In genomic region chr20:28594491-28594890, GRCh38 we compare ENCODE assay signal across 6 cellular contexts.
A peak's percentile ranks its signal among the peaks of the same experiment; 100 is the strongest.
DNase-seq lines count a peak whose midpoint lies in the region; ATAC-seq, FAIRE-seq and TF ChIP-seq lines count a peak whose summit lies in the region.
"Not testable (repeated sequence)": the region's sequence is repeated elsewhere in the genome, so short reads cannot be mapped to it uniquely, and the experiment has no call there.

No MANE protein-coding gene starts in this region.

- peaks cover 31% of the 10 kb centered on the region for H3K79me2 ChIP-seq in astrocyte (ENCODE audit: insufficient read depth, low read length)

- not testable (repeated sequence) for H3K27me3 ChIP-seq in astrocyte (ENCODE audit: insufficient read depth, low read length); endodermal cell (ENCODE audit: control insufficient read depth, insufficient read depth, low read length, poor library complexity, severe bottlenecking)

- H3K4me2 ChIP-seq in astrocyte (ENCODE audit: low read length) = not testable (repeated sequence)

- WGBS in endodermal cell (ENCODE audit: insufficient coverage in 1 of 2, insufficient read length in 1 of 2), 2 experiments = 69 to 83% methylated on average over 3 to 5 of the region's 6 CpGs

- H2AFZ ChIP-seq in astrocyte (ENCODE audit: low read depth, low read length) = not testable (repeated sequence)

- H3K27me3 Mint-ChIP-seq in WTC11 (ENCODE audit: low read depth); astrocyte (ENCODE audit: low read depth, unreplicated experiment); endodermal cell (ENCODE audit: insufficient read depth): not testable (repeated sequence)

- peaks cover 17% of the 10 kb centered on the region for H3K4me1 Mint-ChIP-seq in WTC11
- H3K4me1 Mint-ChIP-seq in astrocyte (ENCODE audit: low read depth, unreplicated experiment); endodermal cell: not testable (repeated sequence)

- not testable (repeated sequence) for TF ChIP-seq CTCF in AG10803 (conservative IDR thresholded peaks at IDR 0.05; ENCODE audit: low read length); WTC11 (IDR thresholded peaks at IDR 0.05); astrocyte (IDR thresholded peaks at IDR 0.05; ENCODE audit: insufficient read depth, low read depth, low read length); endodermal cell (conservative IDR thresholded peaks at IDR 0.05)

- DNase-seq in AG10803 (ENCODE audit: low read depth) (peak; percentile 12), ELF-1 (ENCODE audit: low read depth, low spot score) (peak; percentile 9), endodermal cell (peak; percentile 53), iris pigment epithelial cell (ENCODE audit: low read depth) (peak; percentile 8)
- DNase-seq in WTC11 (ENCODE audit: low spot score); astrocyte (ENCODE audit: low read depth): not testable (repeated sequence)

- H3K27ac Mint-ChIP-seq in WTC11 (peak overlapping the region; percentile 60), astrocyte (ENCODE audit: unreplicated experiment) (peak overlapping the region; percentile 80), endodermal cell (peak overlapping the region; percentile 26)

- CTCF ChIA-PET in WTC11 (lab: Charles Lee) = interaction anchor here (1.5 kb wide), 1 partner anchor 9 kb away, joined by 3 read pairs; no protein-coding TSS in a partner anchor

- not testable (repeated sequence) for H3K36me3 Mint-ChIP-seq in WTC11; astrocyte (ENCODE audit: low read depth, unreplicated experiment); endodermal cell (ENCODE audit: low read depth)

- not testable (repeated sequence) for H3K4me3 Mint-ChIP-seq in WTC11; astrocyte (ENCODE audit: unreplicated experiment); endodermal cell

- POLR2A ChIA-PET in WTC11 (lab: Charles Lee) = not testable (repeated sequence)

- not testable (repeated sequence) for H4K20me1 ChIP-seq in astrocyte (ENCODE audit: insufficient read depth, low read length)

- H3K4me1 ChIP-seq in astrocyte (ENCODE audit: insufficient read depth, low read length); endodermal cell (ENCODE audit: control insufficient read depth, insufficient read depth, low read length): not testable (repeated sequence)

- ATAC-seq in WTC11 = not testable (repeated sequence)

- FAIRE-seq in astrocyte (lab: Jason Lieb, UNC) = not testable (repeated sequence)

- H3K27ac ChIP-seq in astrocyte (ENCODE audit: low read depth, low read length); endodermal cell (ENCODE audit: low read depth, low read length): not testable (repeated sequence)

- not testable (repeated sequence) for H3K36me3 ChIP-seq in astrocyte (ENCODE audit: insufficient read depth, low read length); endodermal cell (ENCODE audit: control insufficient read depth, insufficient read depth, low read length)

- not testable (repeated sequence) for H3K4me3 ChIP-seq in AG10803 (ENCODE audit: low read length); astrocyte (ENCODE audit: insufficient read depth, low read depth, low read length); endodermal cell (ENCODE audit: low read length)

- H3K9ac ChIP-seq in astrocyte (ENCODE audit: low read length); endodermal cell (ENCODE audit: extremely low read depth, low read length, poor library complexity, severe bottlenecking): not testable (repeated sequence)

- H3K9me3 ChIP-seq in astrocyte (ENCODE audit: insufficient read depth, low read depth, low read length); endodermal cell (ENCODE audit: control insufficient read depth, low read length): not testable (repeated sequence)

- not testable (repeated sequence) for H3K9me3 Mint-ChIP-seq in WTC11; astrocyte (ENCODE audit: unreplicated experiment)
- H3K9me3 Mint-ChIP-seq in endodermal cell = peaks cover 13% of the 10 kb centered on the region

Comparison
In these comparisons a context has a peak if more than half of its experiments do, and no peak if none do; other contexts are left out.
1. H3K27ac Mint-ChIP-seq: peak in every context shown above with its lines; median percentile 80 in astrocyte; 60 in WTC11; 26 in endodermal cell.